In genomic region chr2:26784570-26785234, GRCh38 we compare ENCODE assay signal across 8 cellular contexts. TPM values are rescaled to one million over a fixed set of nuclear protein-coding genes. Genes with fewer than 3 reads are reported as not detected.
DNase-seq lines count a peak whose midpoint lies in the region; ATAC-seq and TF ChIP-seq lines count a peak whose summit lies in the region.

No MANE protein-coding gene starts in this region.

- peaks cover 36% of the 10 kb centered on the region for H3K4me1 Mint-ChIP-seq in activated CD4-positive, alpha-beta memory T cell treated with anti-CD3 and anti-CD28 coated beads, Interleukin-2, amount 10 ng/mL, durations not matched to agents 7 days and 5 days
- peaks cover 17% of the 10 kb centered on the region for H3K4me1 Mint-ChIP-seq in activated CD4-positive, alpha-beta memory T cell treated with anti-CD3 and anti-CD28 coated beads for 36 hours (ENCODE audit: low read depth)

- peak overlapping the region; percentile 28 for H3K27ac ChIP-seq in SJSA1
- peak overlapping the region in 2 of 4 donors; percentile 67 to 73 for H3K27ac ChIP-seq in esophagus squamous epithelium

- H3K4me3 ChIP-seq in SJSA1 = no peak overlapping the region
- peak overlapping the region in 3 of 4 donors; percentile 55 to 89 (median 55) for H3K4me3 ChIP-seq in esophagus squamous epithelium
- peak overlapping the region; percentile 81 for H3K4me3 ChIP-seq in skeletal muscle cell (ENCODE audit: low read depth, low read length)

- CTCF ChIA-PET in activated CD4-positive, alpha-beta memory T cell treated with anti-CD3 and anti-CD28 coated beads, Interleukin-2, amount 10 ng/mL, durations not matched to agents 7 days and 5 days (lab: Charles Lee) = no interaction called here
- CTCF ChIA-PET in activated CD4-positive, alpha-beta memory T cell treated with anti-CD3 and anti-CD28 coated beads for 36 hours (lab: Charles Lee) = no interaction called here

- no peaks in the 10 kb centered on the region for H3K27me3 Mint-ChIP-seq in activated CD4-positive, alpha-beta memory T cell treated with anti-CD3 and anti-CD28 coated beads, Interleukin-2, amount 10 ng/mL, durations not matched to agents 7 days and 5 days
- H3K27me3 Mint-ChIP-seq in activated CD4-positive, alpha-beta memory T cell treated with anti-CD3 and anti-CD28 coated beads for 36 hours = peaks cover 2% of the 10 kb centered on the region

- POLR2A ChIA-PET in activated CD4-positive, alpha-beta memory T cell treated with anti-CD3 and anti-CD28 coated beads, Interleukin-2, amount 10 ng/mL, durations not matched to agents 7 days and 5 days (lab: Charles Lee) = interaction anchor here (1.6 to 3.5 kb wide), 2 partner anchors 9 to 13 kb away, joined by 4 to 16 read pairs; no protein-coding TSS in a partner anchor
- POLR2A ChIA-PET in activated CD4-positive, alpha-beta memory T cell treated with anti-CD3 and anti-CD28 coated beads for 36 hours (lab: Charles Lee) = no interaction called here

- ATAC-seq in GM19467 (IDR thresholded peaks at IDR 0.05; ENCODE audit: unreplicated experiment) (no peak), GM19455 (IDR thresholded peaks at IDR 0.05; ENCODE audit: unreplicated experiment) (no peak), GM21515 (IDR thresholded peaks at IDR 0.05; ENCODE audit: unreplicated experiment) (no peak)

- TF ChIP-seq POLR2A in esophagus squamous epithelium (IDR thresholded peaks at IDR 0.05) = no peak

- 89 to 93% methylated on average over 19 of the region's 19 CpGs for WGBS in esophagus squamous epithelium, 2 donors

- H3K27ac Mint-ChIP-seq in activated CD4-positive, alpha-beta memory T cell treated with anti-CD3 and anti-CD28 coated beads, Interleukin-2, amount 10 ng/mL, durations not matched to agents 7 days and 5 days = peak overlapping the region; percentile 72
- H3K27ac Mint-ChIP-seq in activated CD4-positive, alpha-beta memory T cell treated with anti-CD3 and anti-CD28 coated beads for 36 hours = no peak overlapping the region

- H3K9me3 Mint-ChIP-seq in activated CD4-positive, alpha-beta memory T cell treated with anti-CD3 and anti-CD28 coated beads, Interleukin-2, amount 10 ng/mL, durations not matched to agents 7 days and 5 days = peaks cover 2% of the 10 kb centered on the region
- no peaks in the 10 kb centered on the region for H3K9me3 Mint-ChIP-seq in activated CD4-positive, alpha-beta memory T cell treated with anti-CD3 and anti-CD28 coated beads for 36 hours

- no peaks in the 10 kb centered on the region for H3K9me3 ChIP-seq in SJSA1 (replicated peaks)
- H3K9me3 ChIP-seq in esophagus squamous epithelium = no peaks in the 10 kb centered on the region

- H3K36me3 ChIP-seq in SJSA1 = peaks cover 44% of the 10 kb centered on the region
- H3K36me3 ChIP-seq in esophagus squamous epithelium = peaks cover 10 to 22% (median 12%) of the 10 kb centered on the region in 3 donors

- intact Hi-C loops in activated CD4-positive, alpha-beta memory T cell treated with anti-CD3 and anti-CD28 coated beads for 36 hours (cut with micrococcal nuclease) = loop anchor here (2.0 to 10.0 kb wide), 2 partner anchors 20 to 270 kb away; partner anchors contain the start of genes AGBL5 and SLC35F6
- intact Hi-C loops in esophagus squamous epithelium (cut with DNase I) = no loop called here

- no peak for DNase-seq in activated CD4-positive, alpha-beta memory T cell treated with anti-CD3 and anti-CD28 coated beads, Interleukin-2, amount 10 ng/mL, durations not matched to agents 7 days and 5 days
- no peak for DNase-seq in activated CD4-positive, alpha-beta memory T cell treated with anti-CD3 and anti-CD28 coated beads for 36 hours
- DNase-seq in SJSA1 (ENCODE audit: low read depth in 1 of 2, low spot score in 2 of 2) (no peak), esophagus squamous epithelium (lab: John Stamatoyannopoulos, UW) (no peak), skeletal muscle cell (ENCODE audit: low read depth) (no peak)

- H3K4me3 Mint-ChIP-seq in activated CD4-positive, alpha-beta memory T cell treated with anti-CD3 and anti-CD28 coated beads, Interleukin-2, amount 10 ng/mL, durations not matched to agents 7 days and 5 days = peak overlapping the region; percentile 74
- no peak overlapping the region for H3K4me3 Mint-ChIP-seq in activated CD4-positive, alpha-beta memory T cell treated with anti-CD3 and anti-CD28 coated beads for 36 hours

- H3K36me3 Mint-ChIP-seq in activated CD4-positive, alpha-beta memory T cell treated with anti-CD3 and anti-CD28 coated beads, Interleukin-2, amount 10 ng/mL, durations not matched to agents 7 days and 5 days (ENCODE audit: low read depth) = peaks cover 44% of the 10 kb centered on the region
- H3K36me3 Mint-ChIP-seq in activated CD4-positive, alpha-beta memory T cell treated with anti-CD3 and anti-CD28 coated beads for 36 hours = peaks cover 26% of the 10 kb centered on the region

- peaks cover 18% of the 10 kb centered on the region for H3K4me1 ChIP-seq in SJSA1 (replicated peaks)
- H3K4me1 ChIP-seq in esophagus squamous epithelium = peaks cover 9 to 45% (median 13%) of the 10 kb centered on the region in 3 donors

- H3K27me3 ChIP-seq in SJSA1 (replicated peaks) = no peaks in the 10 kb centered on the region
- no peaks in the 10 kb centered on the region for H3K27me3 ChIP-seq in esophagus squamous epithelium

- TF ChIP-seq CTCF in esophagus squamous epithelium (IDR thresholded peaks at IDR 0.05) = no peak

RNA-seq across cellular contexts. Expression of gene CENPA, which starts 1.2 kb away (rescaled TPM):
- 10 to 100 TPM; 39.5 to 43.1 TPM for total RNA-seq in activated CD4-positive, alpha-beta memory T cell treated with anti-CD3 and anti-CD28 coated beads, Interleukin-2, amount 10 ng/mL, durations not matched to agents 7 days and 5 days
- 10 to 100 TPM; 36.7 to 37.8 TPM for total RNA-seq in activated CD4-positive, alpha-beta memory T cell treated with anti-CD3 and anti-CD28 coated beads for 36 hours
- 17.9 and 42.8 TPM in 2 replicates for total RNA-seq in SJSA1 (2014; rRNA removed; shearing (Covaris generic))
- total RNA-seq in esophagus squamous epithelium = 10 to 100 TPM in 1 of 4 donors, 1 to 10 TPM in 3; 3.4 to 12.4 (median 5.0) TPM

RNA-seq across cellular contexts. Expression of gene SLC35F6, which starts 20.6 kb away (rescaled TPM):
- 10 to 100 TPM; 27.0 to 27.6 TPM for total RNA-seq in activated CD4-positive, alpha-beta memory T cell treated with anti-CD3 and anti-CD28 coated beads, Interleukin-2, amount 10 ng/mL, durations not matched to agents 7 days and 5 days
- 1 to 10 TPM; 6.6 to 6.8 TPM for total RNA-seq in activated CD4-positive, alpha-beta memory T cell treated with anti-CD3 and anti-CD28 coated beads for 36 hours
- 35.9 and 55.2 TPM in 2 replicates for total RNA-seq in SJSA1 (2014; rRNA removed; shearing (Covaris generic))
- 10 to 100 TPM; 39.6 to 61.4 (median 48.0) TPM for total RNA-seq in esophagus squamous epithelium
